In the genomic region with DNA sequence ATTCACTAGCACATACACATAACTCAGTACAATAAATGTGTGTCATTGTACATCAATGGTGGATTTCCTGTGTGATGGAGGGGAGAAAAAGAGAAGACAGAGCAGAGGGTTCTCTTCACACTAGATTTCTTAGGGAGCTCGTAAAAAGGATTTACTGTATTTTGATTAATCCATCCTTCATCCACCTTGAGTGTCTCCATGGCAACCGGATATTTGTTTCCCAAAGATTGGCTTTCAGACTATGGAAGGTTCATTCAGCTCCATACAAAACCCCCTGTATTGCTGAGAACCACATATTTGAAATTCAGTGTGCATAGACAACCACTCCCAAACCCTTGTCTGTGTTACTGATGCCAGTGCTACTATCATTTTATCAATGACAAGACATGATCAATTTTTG, we compare ENCODE assay signal across 23 cellular contexts.
"Had no signal": no experiment of that assay in that cellular context is flagged by ENCODE, and none has a peak within 500 bp of the region (broad histone marks: within the 10 kb centered on the region; RNA-seq: fewer than 3 reads in every experiment).

No MANE protein-coding gene starts in this region.

- H3K4me1 Mint-ChIP-seq: endodermal cell had no signal

- H3K27me3 Mint-ChIP-seq: progenitor cell of endocrine pancreas had no signal

- H3K36me3 ChIP-seq: pancreas, suprapubic skin, thyroid gland, upper lobe of left lung, uterus had no signal

- H3K27ac Mint-ChIP-seq: endodermal cell; naive thymus-derived CD8-positive, alpha-beta T cell; progenitor cell of endocrine pancreas had no signal

- H3K4me1 ChIP-seq: pancreas, suprapubic skin, thyroid gland, upper lobe of left lung, uterus had no signal

- H3K27ac ChIP-seq: coronary artery, pancreas, suprapubic skin, thyroid gland, upper lobe of left lung, uterus had no signal

- H3K27me3 ChIP-seq: pancreas, suprapubic skin, thyroid gland, upper lobe of left lung, uterus had no signal

- FAIRE-seq: endothelial cell of umbilical vein, islet of Langerhans, pancreas had no signal

- H3K9me3 ChIP-seq: mucosa of descending colon, pancreas, suprapubic skin, thyroid gland, upper lobe of left lung, uterus had no signal

- H3K4me3 Mint-ChIP-seq: endodermal cell; naive thymus-derived CD8-positive, alpha-beta T cell had no signal

- H3K4me3 ChIP-seq: coronary artery, mucosa of descending colon, pancreas, smooth muscle cell, suprapubic skin, thyroid gland, upper lobe of left lung, uterus had no signal

- H3K36me3 Mint-ChIP-seq: naive thymus-derived CD8-positive, alpha-beta T cell had no signal

- DNase-seq: effector CD4-positive, alpha-beta T cell; endodermal cell; foreskin melanocyte; head of caudate nucleus; hippocampal formation; kidney glomerular epithelial cell; mammary epithelial cell; mucosa of descending colon; naive thymus-derived CD8-positive, alpha-beta T cell; occipital lobe; pancreas; right cardiac atrium; stimulated activated CD4-positive, alpha-beta T cell treated with anti-CD3 and anti-CD28 coated beads, Interleukin-2, amount 100 ng/mL, for 48 hours; stimulated activated naive CD4-positive, alpha-beta T cell treated with Interleukin-2 at 50 U/mL for 16 hours; thyroid gland; upper lobe of left lung; uterus had no signal

- ATAC-seq: mucosa of descending colon; naive thymus-derived CD8-positive, alpha-beta T cell had no signal
